10 cellular contexts compared by ENCODE assay signal in the genomic region with DNA sequence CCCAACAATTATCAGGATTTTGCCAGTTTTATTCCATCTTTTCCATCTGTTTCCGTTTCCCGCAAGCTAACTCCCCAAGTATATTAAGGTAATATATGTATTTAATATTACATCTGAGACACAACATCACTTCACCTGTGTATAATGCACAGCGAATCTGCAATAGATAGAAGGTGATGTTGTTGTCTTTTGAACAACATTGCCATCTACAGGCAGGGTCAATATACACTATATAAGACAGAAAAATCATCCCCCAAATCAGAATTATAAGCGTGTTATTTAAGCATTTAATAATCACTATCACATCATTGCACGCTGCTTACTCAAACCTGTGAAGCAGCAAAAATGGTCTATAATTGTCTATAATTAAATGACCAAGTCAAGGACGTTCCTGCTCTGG.
A peak's percentile ranks its signal among the peaks of the same experiment; 100 is the strongest.
DNase-seq lines count a peak whose midpoint lies in the region; ATAC-seq and TF ChIP-seq lines count a peak whose summit lies in the region.
"Had no signal": no experiment of that assay in that cellular context is flagged by ENCODE, and none has a peak within 500 bp of the region (broad histone marks: within the 10 kb centered on the region; RNA-seq: fewer than 3 reads in every experiment).

No MANE protein-coding gene starts in this region.

- POLR2A ChIA-PET in activated CD8-positive, alpha-beta T cell treated with anti-CD3 and anti-CD28 coated beads for 36 hours (lab: Charles Lee), result no interaction called here
- POLR2A ChIA-PET in T-cell (lab: Charles Lee), result no interaction called here

- H3K27me3 ChIP-seq in vagina, result no peaks in the 10 kb centered on the region
- H3K27me3 ChIP-seq: BE2C had no signal

- no peak overlapping the region for H3K27ac ChIP-seq in vagina

- intact Hi-C loops in activated CD8-positive, alpha-beta T cell treated with anti-CD3 and anti-CD28 coated beads for 36 hours (cut with micrococcal nuclease), result loop anchor here (10.0 kb wide), 1 partner anchor 568 kb away; no protein-coding TSS in a partner anchor
- intact Hi-C loops in vagina (cut with DNase I), result no loop called here

- no peaks in the 10 kb centered on the region for H3K4me1 Mint-ChIP-seq in activated CD8-positive, alpha-beta T cell treated with anti-CD3 and anti-CD28 coated beads for 36 hours (ENCODE audit: low read depth)
- no peaks in the 10 kb centered on the region for H3K4me1 Mint-ChIP-seq in T-cell

- H3K4me3 Mint-ChIP-seq in activated CD8-positive, alpha-beta T cell treated with anti-CD3 and anti-CD28 coated beads for 36 hours, result no peak overlapping the region
- no peak overlapping the region for H3K4me3 Mint-ChIP-seq in T-cell

- CTCF ChIA-PET in activated CD8-positive, alpha-beta T cell treated with anti-CD3 and anti-CD28 coated beads for 36 hours (lab: Charles Lee), result no interaction called here
- CTCF ChIA-PET in T-cell (lab: Charles Lee), result no interaction called here

- peak; percentile 3 for DNase-seq in NCI-H2171 treated with DMSO at 0.1 percent for 48 hours (lab: John Stamatoyannopoulos, UW)
- DNase-seq in NCI-H2171 (lab: John Stamatoyannopoulos, UW), result no peak
- DNase-seq in NCI-H526 treated with DMSO at 0.1 percent for 48 hours (lab: John Stamatoyannopoulos, UW), result peak; percentile 11
- peak; percentile 20 for DNase-seq in epithelial cell of esophagus (ENCODE audit: low read depth)
- peak; percentile 2 for DNase-seq in retinal pigment epithelial cell (ENCODE audit: low read depth)
- no peak for DNase-seq in activated CD8-positive, alpha-beta T cell treated with anti-CD3 and anti-CD28 coated beads for 36 hours
- DNase-seq in T-cell, result no peak
- DNase-seq in vagina (ENCODE audit: extremely low spot score in 2 of 2), result no peak
- DNase-seq: BE2C; stimulated activated CD4-positive, alpha-beta T cell treated with anti-CD3 and anti-CD28 coated beads, Interleukin-15, amount 100 ng/mL, for 24 hours had no signal

- H3K4me3 ChIP-seq in epithelial cell of esophagus (ENCODE audit: low read length), result no peak overlapping the region
- H3K4me3 ChIP-seq in retinal pigment epithelial cell (ENCODE audit: low read length), result no peak overlapping the region
- no peak overlapping the region for H3K4me3 ChIP-seq in vagina

- peak; percentile 27 for TF ChIP-seq CTCF in epithelial cell of esophagus (IDR thresholded peaks at IDR 0.05; ENCODE audit: insufficient read depth, low read depth, low read length, missing control alignments)
- TF ChIP-seq CTCF in retinal pigment epithelial cell (conservative IDR thresholded peaks at IDR 0.05; ENCODE audit: low read depth, low read length), result peak; percentile 52
- no peak for TF ChIP-seq CTCF in activated CD8-positive, alpha-beta T cell treated with anti-CD3 and anti-CD28 coated beads for 36 hours (IDR thresholded peaks at IDR 0.05)
- TF ChIP-seq CTCF in vagina (IDR thresholded peaks at IDR 0.05), result no peak

- no peaks in the 10 kb centered on the region for H3K27me3 Mint-ChIP-seq in activated CD8-positive, alpha-beta T cell treated with anti-CD3 and anti-CD28 coated beads for 36 hours
- H3K27me3 Mint-ChIP-seq in T-cell, result no peaks in the 10 kb centered on the region

- H3K4me1 ChIP-seq in vagina, result no peaks in the 10 kb centered on the region
- H3K4me1 ChIP-seq: BE2C had no signal

- H3K27ac Mint-ChIP-seq in activated CD8-positive, alpha-beta T cell treated with anti-CD3 and anti-CD28 coated beads for 36 hours, result no peak overlapping the region
- no peak overlapping the region for H3K27ac Mint-ChIP-seq in T-cell

- TF ChIP-seq POLR2A in vagina (IDR thresholded peaks at IDR 0.05), result no peak

- no peaks in the 10 kb centered on the region for H3K9me3 Mint-ChIP-seq in activated CD8-positive, alpha-beta T cell treated with anti-CD3 and anti-CD28 coated beads for 36 hours
- peaks cover 0 to 5% (median 3%) of the 10 kb centered on the region in 3 donors for H3K9me3 Mint-ChIP-seq in T-cell

- H3K9me3 ChIP-seq in vagina, result no peaks in the 10 kb centered on the region
- H3K9me3 ChIP-seq: BE2C had no signal

- no peaks in the 10 kb centered on the region for H3K36me3 Mint-ChIP-seq in activated CD8-positive, alpha-beta T cell treated with anti-CD3 and anti-CD28 coated beads for 36 hours (ENCODE audit: low read depth)
- H3K36me3 Mint-ChIP-seq in T-cell, result no peaks in the 10 kb centered on the region

- H3K36me3 ChIP-seq in vagina, result no peaks in the 10 kb centered on the region
- H3K36me3 ChIP-seq: BE2C had no signal

- ATAC-seq in activated CD8-positive, alpha-beta T cell treated with anti-CD3 and anti-CD28 coated beads for 36 hours, result no peak
- ATAC-seq in T-cell (replicated peaks in 1 of 4), result no peak

Comparison
In these comparisons a context has a peak if more than half of its experiments do, and no peak if none do; other contexts are left out.
1. DNase-seq: peak in NCI-H2171 treated with DMSO at 0.1 percent for 48 hours (single experiment), NCI-H526 treated with DMSO at 0.1 percent for 48 hours (single experiment), epithelial cell of esophagus (single experiment) and retinal pigment epithelial cell (single experiment); none in NCI-H2171 (single experiment), activated CD8-positive, alpha-beta T cell treated with anti-CD3 and anti-CD28 coated beads for 36 hours (single experiment), T-cell (0 of 34) and vagina (0 of 2).
2. CTCF ChIP-seq: peak in epithelial cell of esophagus (single experiment) and retinal pigment epithelial cell (single experiment); none in activated CD8-positive, alpha-beta T cell treated with anti-CD3 and anti-CD28 coated beads for 36 hours (single experiment) and vagina (0 of 3).